21 cellular contexts compared by ENCODE assay signal in the genomic region with DNA sequence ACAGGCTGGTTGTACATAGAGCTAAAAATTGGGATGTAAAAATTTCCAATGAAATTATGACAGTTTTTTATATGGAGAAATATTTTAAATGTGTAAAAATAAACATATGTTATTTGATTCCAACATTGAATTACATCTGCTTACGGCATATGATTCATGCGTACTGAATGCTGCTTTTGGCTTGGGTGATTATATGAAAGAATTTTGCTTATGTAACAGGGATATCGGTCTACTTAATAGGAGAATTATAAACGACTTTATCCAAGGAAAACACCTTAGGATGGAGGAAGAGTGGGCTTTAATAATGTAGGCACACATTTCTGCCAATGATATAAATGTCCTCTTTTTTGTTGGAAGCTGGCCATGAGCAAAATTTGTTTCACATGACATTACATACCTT.
DNase-seq lines count a peak whose midpoint lies in the region; ATAC-seq and TF ChIP-seq lines count a peak whose summit lies in the region.
"Had no signal": no experiment of that assay in that cellular context is flagged by ENCODE, and none has a peak within 500 bp of the region (broad histone marks: within the 10 kb centered on the region; RNA-seq: fewer than 3 reads in every experiment).

No MANE protein-coding gene starts in this region.

- intact Hi-C loops in thyroid gland (cut with DNase I), result no loop called here

- no peak for TF ChIP-seq CTCF in thyroid gland (IDR thresholded peaks at IDR 0.05)

- H3K36me3 ChIP-seq in thyroid gland, result no peaks in the 10 kb centered on the region
- H3K36me3 ChIP-seq: BLaER1 treated with 17β-estradiol and CSF1 and Interleukin-3, amounts not matched to agents 10 nM and 100 nM had no signal

- no peak overlapping the region for H3K4me3 ChIP-seq in thyroid gland (replicated peaks in 1 of 3)
- H3K4me3 ChIP-seq: BLaER1 treated with 17β-estradiol and CSF1 and Interleukin-3, amounts not matched to agents 10 nM and 100 nM had no signal

- H3K27me3 ChIP-seq in thyroid gland, result no peaks in the 10 kb centered on the region
- H3K27me3 ChIP-seq: BLaER1 treated with 17β-estradiol and CSF1 and Interleukin-3, amounts not matched to agents 10 nM and 100 nM had no signal

- ATAC-seq in GM18861 (IDR thresholded peaks at IDR 0.05; ENCODE audit: unreplicated experiment) (no peak), GM21528 (IDR thresholded peaks at IDR 0.05; ENCODE audit: low FRiP score, unreplicated experiment) (no peak)

- no peak for TF ChIP-seq POLR2A in thyroid gland (IDR thresholded peaks at IDR 0.05)

- H3K27ac ChIP-seq in thyroid gland, result no peak overlapping the region
- H3K27ac ChIP-seq: BLaER1 treated with 17β-estradiol and CSF1 and Interleukin-3, amounts not matched to agents 10 nM and 100 nM had no signal

- no peaks in the 10 kb centered on the region for H3K9me3 ChIP-seq in thyroid gland
- H3K9me3 ChIP-seq: Caco-2 had no signal

- 76% methylated on average over 4 of the region's 4 CpGs for WGBS in thyroid gland, 2 donors

- no peaks in the 10 kb centered on the region for H3K4me1 ChIP-seq in thyroid gland
- H3K4me1 ChIP-seq: Caco-2 had no signal

- DNase-seq in GM03348 (ENCODE audit: low spot score), result peak; percentile 13
- peak; percentile 46 for DNase-seq in NCI-H226
- peak; percentile 57 for DNase-seq in fibroblast of peridontal ligament (ENCODE audit: extremely low read depth)
- DNase-seq in thyroid gland, result no peak
- DNase-seq in SK-N-DZ (ENCODE audit: low spot score), result no peak
- DNase-seq: Caco-2; CD4-positive, alpha-beta memory T cell; DMS 273 treated with DMSO at 0.1 percent for 48 hours; DMS79 treated with DMSO at 0.1 percent for 48 hours; H7; KG1; NCI-H1417; NCI-H1694 treated with DMSO at 0.1 percent for 48 hours; NCI-H2081 treated with DMSO at 0.1 percent for 48 hours; NCI-H2171 treated with DMSO at 0.1 percent for 48 hours; NCI-H446; NCI-H526; Right ventricle myocardium superior had no signal

Comparison
In these comparisons a context has a peak if more than half of its experiments do, and no peak if none do; other contexts are left out.
1. DNase-seq: peak in GM03348 (single experiment), NCI-H226 (single experiment) and fibroblast of peridontal ligament (single experiment); none in thyroid gland (0 of 2) and SK-N-DZ (single experiment).